ENCODE assay signal across 12 cellular contexts in genomic region chr9:86585422-86586143, GRCh38.
DNase-seq lines count a peak whose midpoint lies in the region; ATAC-seq and TF ChIP-seq lines count a peak whose summit lies in the region.
"Had no signal": no experiment of that assay in that cellular context is flagged by ENCODE, and none has a peak within 500 bp of the region (broad histone marks: within the 10 kb centered on the region; RNA-seq: fewer than 3 reads in every experiment).

No MANE protein-coding gene starts in this region.

- peaks cover 10% of the 10 kb centered on the region for H3K9me3 Mint-ChIP-seq in nephron progenitor cell
- H3K9me3 Mint-ChIP-seq: activated T-cell treated with anti-CD3 and anti-CD28 coated beads, Interleukin-2, amount 50 U/mL, for 24 hours had no signal

- peak overlapping the region; percentile 3 for H3K4me2 ChIP-seq in fibroblast of lung (ENCODE audit: extremely low read depth, insufficient read depth, low read length)

- no peak overlapping the region for H3K9ac ChIP-seq in fibroblast of lung (ENCODE audit: insufficient read depth, low read length)

- no peaks in the 10 kb centered on the region for H3K79me2 ChIP-seq in fibroblast of lung (ENCODE audit: control insufficient read depth, insufficient read depth, low read length)

- H2AFZ ChIP-seq in fibroblast of lung (ENCODE audit: low read length), result no peak overlapping the region

- peak overlapping the region in 1 of 2 donors; percentile 52 for H3K27ac ChIP-seq in right atrium auricular region
- no peak overlapping the region for H3K27ac ChIP-seq in fibroblast of lung (ENCODE audit: insufficient read depth, low read length)

- peaks cover 15% of the 10 kb centered on the region for H3K27me3 Mint-ChIP-seq in nephron progenitor cell (ENCODE audit: low read depth, poor library complexity)

- no peaks in the 10 kb centered on the region for H3K36me3 ChIP-seq in right atrium auricular region
- no peaks in the 10 kb centered on the region for H3K36me3 ChIP-seq in fibroblast of lung (ENCODE audit: control insufficient read depth, insufficient read depth, low read length)
- H3K36me3 ChIP-seq: BE2C, upper lobe of left lung had no signal

- peaks cover 56% of the 10 kb centered on the region for H3K4me1 Mint-ChIP-seq in nephron progenitor cell

- no peaks in the 10 kb centered on the region for H3K36me3 Mint-ChIP-seq in nephron progenitor cell (ENCODE audit: low read depth)

- peak overlapping the region; percentile 16 for H3K4me3 Mint-ChIP-seq in nephron progenitor cell
- H3K4me3 Mint-ChIP-seq: activated T-cell treated with anti-CD3 and anti-CD28 coated beads, Interleukin-2, amount 50 U/mL, for 24 hours had no signal

- no peak for DNase-seq in Right ventricle myocardium superior
- DNase-seq in right atrium auricular region (ENCODE audit: low spot score), result no peak
- DNase-seq in fibroblast of lung (ENCODE audit: low read depth in 2 of 2), result peak in 1 of 2 donors; percentile 46
- DNase-seq in nephron progenitor cell, result no peak
- DNase-seq in ACHN, result no peak
- no peak for DNase-seq in HPDE6-E6E7 (ENCODE audit: extremely low spot score)
- no peak for DNase-seq in medulla oblongata (ENCODE audit: extremely low spot score)
- DNase-seq in NCI-H69 (lab: John Stamatoyannopoulos, UW), result no peak
- DNase-seq: activated T-cell treated with anti-CD3 and anti-CD28 coated beads, Interleukin-2, amount 50 U/mL, for 24 hours; BE2C; dermis blood vessel endothelial cell had no signal

- TF ChIP-seq CTCF in right atrium auricular region (IDR thresholded peaks at IDR 0.05) (no peak), fibroblast of lung (conservative IDR thresholded peaks at IDR 0.05 in 1 of 2, IDR thresholded peaks at IDR 0.05 in 1 of 2; ENCODE audit: low read depth in 1 of 2, low read length in 2 of 2) (no peak), nephron progenitor cell (IDR thresholded peaks at IDR 0.05) (no peak)

- H3K4me3 ChIP-seq in right atrium auricular region (no peak overlapping the region), fibroblast of lung (replicated peaks in 1 of 4; ENCODE audit: control extremely low read depth in 1 of 4, insufficient read depth in 1 of 4, low read depth in 3 of 4, low read length in 4 of 4) (peak overlapping the region in 2 of 4 experiments; percentile 20 to 52)

- H3K27me3 ChIP-seq in right atrium auricular region, result no peaks in the 10 kb centered on the region
- H3K27me3 ChIP-seq in fibroblast of lung (ENCODE audit: control insufficient read depth, insufficient read depth, low read length), result no peaks in the 10 kb centered on the region
- H3K27me3 ChIP-seq: BE2C, upper lobe of left lung had no signal

- no peaks in the 10 kb centered on the region for H4K20me1 ChIP-seq in fibroblast of lung (ENCODE audit: control insufficient read depth, extremely low read depth, insufficient read depth, low read length)

- intact Hi-C loops in Right ventricle myocardium superior (cut with DNase I), result no loop called here

- in situ Hi-C loops in ACHN (cut with HindIII; ENCODE audit: low pct_ligation_motif_present, low pct_unique_long_range_greater_than_20kb, low sequenced_read_pairs), result no loop called here

- H3K9me3 ChIP-seq in right atrium auricular region, result no peaks in the 10 kb centered on the region
- H3K9me3 ChIP-seq in fibroblast of lung (ENCODE audit: control insufficient read depth, insufficient read depth, low read depth, low read length), result no peaks in the 10 kb centered on the region
- H3K9me3 ChIP-seq: BE2C, upper lobe of left lung had no signal

- peak overlapping the region; percentile 76 for H3K27ac Mint-ChIP-seq in nephron progenitor cell
- H3K27ac Mint-ChIP-seq: activated T-cell treated with anti-CD3 and anti-CD28 coated beads, Interleukin-2, amount 50 U/mL, for 24 hours had no signal

- no peaks in the 10 kb centered on the region for H3K4me1 ChIP-seq in right atrium auricular region
- no peaks in the 10 kb centered on the region for H3K4me1 ChIP-seq in fibroblast of lung (ENCODE audit: control insufficient read depth, extremely low read depth, insufficient read depth, low read length)
- H3K4me1 ChIP-seq: BE2C had no signal

- ATAC-seq in Right ventricle myocardium superior (ENCODE audit: poor library complexity), result peak; percentile 61
